8 cellular contexts compared by ENCODE assay signal in the genomic region with DNA sequence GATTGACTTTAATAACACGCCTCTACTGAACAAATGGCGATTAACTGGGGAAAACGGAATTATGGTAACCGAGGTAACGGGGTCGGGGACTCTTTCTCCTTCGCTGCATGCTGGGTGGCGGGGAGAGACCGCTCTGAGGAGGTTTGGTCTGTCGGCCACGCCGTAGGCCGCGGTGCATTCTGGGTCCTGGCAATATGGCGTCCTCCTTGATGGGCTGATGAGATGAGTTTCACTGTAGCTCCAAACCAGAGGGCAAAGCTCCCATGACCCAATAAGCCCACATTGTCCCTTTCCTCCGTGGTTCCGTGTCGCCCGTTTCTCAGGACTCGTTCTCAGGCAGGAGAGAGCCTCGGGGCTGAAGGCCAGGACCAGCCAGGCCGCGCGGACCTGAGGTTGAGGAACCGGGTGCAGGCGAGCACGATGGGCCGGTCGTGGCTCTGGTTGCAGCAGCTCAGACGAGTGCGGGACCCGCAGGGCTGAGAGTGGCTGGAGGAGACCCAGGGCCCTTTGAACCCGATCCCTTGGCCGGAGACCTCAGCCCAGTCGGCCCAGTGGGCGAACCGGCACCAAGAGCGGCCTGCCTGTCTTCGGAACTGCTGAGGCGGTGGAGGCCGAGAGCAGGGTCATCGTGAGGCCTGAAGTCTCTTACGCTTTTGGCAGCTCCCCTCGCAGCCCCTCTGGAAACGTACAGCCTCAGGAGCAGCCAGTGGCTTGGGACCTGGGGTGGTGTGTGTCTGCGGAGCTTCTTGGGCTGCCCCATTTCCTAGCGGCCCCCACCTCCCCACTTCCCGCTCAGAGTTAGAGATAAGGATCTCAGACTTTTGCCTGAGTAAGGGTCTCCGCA. TPM values are rescaled to one million over a fixed set of nuclear protein-coding genes. Genes with fewer than 3 reads are reported as not detected.
A peak's percentile ranks its signal among the peaks of the same experiment; 100 is the strongest.
DNase-seq lines count a peak whose midpoint lies in the region; ATAC-seq and TF ChIP-seq lines count a peak whose summit lies in the region.

A gene with protein sequence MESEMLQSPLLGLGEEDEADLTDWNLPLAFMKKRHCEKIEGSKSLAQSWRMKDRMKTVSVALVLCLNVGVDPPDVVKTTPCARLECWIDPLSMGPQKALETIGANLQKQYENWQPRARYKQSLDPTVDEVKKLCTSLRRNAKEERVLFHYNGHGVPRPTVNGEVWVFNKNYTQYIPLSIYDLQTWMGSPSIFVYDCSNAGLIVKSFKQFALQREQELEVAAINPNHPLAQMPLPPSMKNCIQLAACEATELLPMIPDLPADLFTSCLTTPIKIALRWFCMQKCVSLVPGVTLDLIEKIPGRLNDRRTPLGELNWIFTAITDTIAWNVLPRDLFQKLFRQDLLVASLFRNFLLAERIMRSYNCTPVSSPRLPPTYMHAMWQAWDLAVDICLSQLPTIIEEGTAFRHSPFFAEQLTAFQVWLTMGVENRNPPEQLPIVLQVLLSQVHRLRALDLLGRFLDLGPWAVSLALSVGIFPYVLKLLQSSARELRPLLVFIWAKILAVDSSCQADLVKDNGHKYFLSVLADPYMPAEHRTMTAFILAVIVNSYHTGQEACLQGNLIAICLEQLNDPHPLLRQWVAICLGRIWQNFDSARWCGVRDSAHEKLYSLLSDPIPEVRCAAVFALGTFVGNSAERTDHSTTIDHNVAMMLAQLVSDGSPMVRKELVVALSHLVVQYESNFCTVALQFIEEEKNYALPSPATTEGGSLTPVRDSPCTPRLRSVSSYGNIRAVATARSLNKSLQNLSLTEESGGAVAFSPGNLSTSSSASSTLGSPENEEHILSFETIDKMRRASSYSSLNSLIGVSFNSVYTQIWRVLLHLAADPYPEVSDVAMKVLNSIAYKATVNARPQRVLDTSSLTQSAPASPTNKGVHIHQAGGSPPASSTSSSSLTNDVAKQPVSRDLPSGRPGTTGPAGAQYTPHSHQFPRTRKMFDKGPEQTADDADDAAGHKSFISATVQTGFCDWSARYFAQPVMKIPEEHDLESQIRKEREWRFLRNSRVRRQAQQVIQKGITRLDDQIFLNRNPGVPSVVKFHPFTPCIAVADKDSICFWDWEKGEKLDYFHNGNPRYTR (N-terminal part only) (plus strand): TSS at position 184 of the 844 bp plus-strand sequence. CDS start 792 bp downstream, outside the sequence.

- peak within 1 kb of the TSS; percentile 97 for H3K27ac Mint-ChIP-seq in activated T-cell treated with anti-CD3 and anti-CD28 coated beads, Interleukin-2, amount 50 U/mL, for 24 hours

- POLR2A ChIA-PET in Panc1 (lab: Charles Lee): interaction anchor here (0.6 kb wide), 2 partner anchors 29 to 31 kb away, joined by 3 to 14 read pairs; no protein-coding TSS in a partner anchor

- peak within 1 kb of the TSS; percentile 96 for H3K27ac ChIP-seq in Panc1 (ENCODE audit: low read length)
- H3K27ac ChIP-seq in esophagus (ENCODE audit: low read depth in 2 of 2, low read length in 1 of 2): peak within 1 kb of the TSS; percentile 62 to 89
- H3K27ac ChIP-seq in mucosa of rectum (ENCODE audit: low read depth in 2 of 2, low read length in 2 of 2): peak within 1 kb of the TSS in 1 of 2 donors; percentile 65

- peaks cover 35% of the 10 kb centered on the region for H3K4me1 Mint-ChIP-seq in activated T-cell treated with anti-CD3 and anti-CD28 coated beads, Interleukin-2, amount 50 U/mL, for 24 hours (ENCODE audit: low read depth)

- peaks cover 19% of the 10 kb centered on the region for H3K4me1 ChIP-seq in Panc1 (ENCODE audit: control insufficient read depth, insufficient read depth, low read length)
- peaks cover 0 to 2% of the 10 kb centered on the region in 2 donors for H3K4me1 ChIP-seq in esophagus (ENCODE audit: control insufficient read depth in 2 of 2, insufficient read depth in 2 of 2, low read length in 1 of 2)
- H3K4me1 ChIP-seq in mucosa of rectum (ENCODE audit: control insufficient read depth in 2 of 2, insufficient read depth in 2 of 2, low read length in 2 of 2): peaks cover 14 to 15% of the 10 kb centered on the region in 2 donors

- peaks cover 7% of the 10 kb centered on the region; the same call in 1 of the 2 replicates for H3K36me3 ChIP-seq in Panc1 (ENCODE audit: control insufficient read depth, insufficient read depth, low read length)
- no peaks in the 10 kb centered on the region for H3K36me3 ChIP-seq in esophagus (ENCODE audit: control insufficient read depth in 2 of 2, insufficient read depth in 2 of 2, low read length in 1 of 2)
- H3K36me3 ChIP-seq in mucosa of rectum (ENCODE audit: control insufficient read depth in 2 of 2, insufficient read depth in 2 of 2, low read length in 2 of 2): peaks cover 0 to 5% of the 10 kb centered on the region in 2 donors

- peaks cover 19% of the 10 kb centered on the region for H3K27me3 Mint-ChIP-seq in activated T-cell treated with anti-CD3 and anti-CD28 coated beads, Interleukin-2, amount 50 U/mL, for 24 hours

- in situ Hi-C loops in Panc1 (cut with HindIII; ENCODE audit: low pct_unique_long_range_greater_than_20kb, low sequenced_read_pairs): no loop called here

- H3K4me3 ChIP-seq in AG10803 (ENCODE audit: low read length) (peak within 1 kb of the TSS; percentile 97), Panc1 (ENCODE audit: low read depth in 2 of 2, low read length in 2 of 2) (peak within 1 kb of the TSS; percentile 96 to 98), esophagus (ENCODE audit: low read depth in 1 of 2, low read length in 2 of 2) (peak within 1 kb of the TSS; percentile 99), mucosa of rectum (ENCODE audit: low read length in 2 of 2) (peak within 1 kb of the TSS; percentile 88 to 100)
- H3K4me3 ChIP-seq in Jurkat, Clone E6-1 (ENCODE audit: low read length): peak within 1 kb of the TSS; percentile 98

- BruUV-seq in Panc1 (replicated peaks; lab: Mats Ljungman, UMichigan): TSS peak; percentile 87

- peak within 1 kb of the TSS; percentile 95 for H3K4me3 Mint-ChIP-seq in activated T-cell treated with anti-CD3 and anti-CD28 coated beads, Interleukin-2, amount 50 U/mL, for 24 hours

- H3K9me3 ChIP-seq in Panc1 (ENCODE audit: control insufficient read depth, insufficient read depth, low read depth, low read length) (no peaks in the 10 kb centered on the region), esophagus (ENCODE audit: control insufficient read depth in 2 of 2, insufficient read depth in 1 of 2, low read depth in 1 of 2, low read length in 1 of 2) (no peaks in the 10 kb centered on the region), mucosa of rectum (ENCODE audit: control insufficient read depth in 2 of 2, low read length in 2 of 2) (no peaks in the 10 kb centered on the region)

- CTCF ChIA-PET in Panc1 (lab: Charles Lee): no interaction called here

- H3K36me3 Mint-ChIP-seq in activated T-cell treated with anti-CD3 and anti-CD28 coated beads, Interleukin-2, amount 50 U/mL, for 24 hours (ENCODE audit: low read depth): peaks cover 36% of the 10 kb centered on the region

- DNase-seq in AG10803 (ENCODE audit: low read depth) (peak; percentile 87), GM19240 (ENCODE audit: insufficient read length, low spot score) (peak; percentile 97), Panc1 (ENCODE audit: low read depth, low spot score) (peak; percentile 78)
- DNase-seq in Jurkat, Clone E6-1 (ENCODE audit: low read depth, low spot score): peak; percentile 90
- peak; percentile 92 for DNase-seq in activated T-cell treated with anti-CD3 and anti-CD28 coated beads, Interleukin-2, amount 50 U/mL, for 24 hours
- DNase-seq in stimulated activated CD8-positive, alpha-beta memory T cell treated with anti-CD3 and anti-CD28 coated beads, Interleukin-4, amount 100 ng/mL, for 24 hours (ENCODE audit: low read depth): peak; percentile 81

- no peaks in the 10 kb centered on the region for H3K27me3 ChIP-seq in Panc1 (ENCODE audit: control insufficient read depth, insufficient read depth, low read length)
- H3K27me3 ChIP-seq in esophagus (ENCODE audit: control insufficient read depth in 1 of 2, insufficient read depth in 2 of 2, low read length in 2 of 2): no peaks in the 10 kb centered on the region
- no peaks in the 10 kb centered on the region for H3K27me3 ChIP-seq in mucosa of rectum (ENCODE audit: control insufficient read depth in 2 of 2, insufficient read depth in 2 of 2, low read length in 2 of 2)

- peak; percentile 97 for ATAC-seq in Panc1

- peak within 1 kb of the TSS; percentile 79 to 95 for H3K9ac ChIP-seq in mucosa of rectum (ENCODE audit: low read depth in 1 of 2, low read length in 2 of 2)

- intact Hi-C loops in Panc1 (cut with micrococcal nuclease; ENCODE audit: unreplicated experiment): no loop called here

- TF ChIP-seq CTCF in AG10803 (conservative IDR thresholded peaks at IDR 0.05; ENCODE audit: low read length): no peak
- TF ChIP-seq CTCF in Panc1 (IDR thresholded peaks at IDR 0.05): no peak

- 0 to 1% methylated on average over 47 to 49 of the region's 49 CpGs for WGBS in esophagus, 2 donors

- H3K9me3 Mint-ChIP-seq in activated T-cell treated with anti-CD3 and anti-CD28 coated beads, Interleukin-2, amount 50 U/mL, for 24 hours: no peaks in the 10 kb centered on the region

RNA-seq across cellular contexts. Expression of the gene that starts here (rescaled TPM):
- 25.4 TPM for polyA plus RNA-seq in Jurkat, Clone E6-1 (2012; ENCODE audit: insufficient read depth, insufficient read length)
- 58.0 TPM for total RNA-seq in Panc1 (2021; ENCODE audit: unreplicated experiment)
- 51.5 TPM for polyA plus RNA-seq in Panc1 (2012; ENCODE audit: insufficient read length)
- 10 to 100 TPM in 1 of 2 donors, 1 to 10 TPM in 1; 7.1 to 10.5 TPM for polyA plus RNA-seq in esophagus
